In the genomic region with DNA sequence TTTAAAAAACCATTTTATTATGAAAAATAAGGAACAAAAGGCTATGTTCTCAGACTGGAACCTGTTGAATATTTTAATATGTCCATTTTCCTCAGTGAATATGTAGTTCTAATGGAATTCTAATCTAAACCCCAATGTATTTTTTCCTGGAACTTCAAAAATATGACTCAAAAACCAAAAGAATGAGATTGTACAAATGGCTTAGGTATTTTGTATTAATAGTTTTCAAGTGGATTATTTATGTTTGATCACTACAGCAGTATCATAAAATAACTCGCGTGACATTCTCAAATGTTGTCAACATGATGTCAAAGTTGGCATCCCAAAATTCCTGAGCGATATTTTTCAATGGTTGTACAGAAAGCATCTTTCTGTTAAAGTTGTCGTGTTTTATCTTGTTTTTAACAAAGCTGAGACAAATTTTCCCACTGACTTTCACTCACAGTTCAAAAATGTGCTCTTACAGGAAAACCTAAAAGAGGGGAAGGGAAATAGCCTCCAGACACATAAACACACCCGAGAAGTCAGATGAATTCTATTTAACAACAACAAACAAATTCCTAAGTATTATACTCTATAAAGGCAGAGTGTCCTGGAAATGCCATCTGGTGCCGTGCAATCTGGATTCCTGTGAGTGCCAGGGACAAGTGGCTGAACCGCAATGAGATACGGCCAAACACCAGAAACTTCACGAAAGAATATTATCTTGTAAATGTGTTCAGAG, we compare ENCODE assay signal across 22 cellular contexts.
DNase-seq lines count a peak whose midpoint lies in the region; ATAC-seq and TF ChIP-seq lines count a peak whose summit lies in the region.
"Had no signal": no experiment of that assay in that cellular context is flagged by ENCODE, and none has a peak within 500 bp of the region (broad histone marks: within the 10 kb centered on the region; RNA-seq: fewer than 3 reads in every experiment).

No MANE protein-coding gene starts in this region.

- CTCF ChIA-PET in BJ (lab: Yijun Ruan, JAX): interaction anchor here (1.0 to 1.7 kb wide), 3 partner anchors 9 to 14 kb away, joined by 3 to 4 read pairs (median 3); no protein-coding TSS in a partner anchor

- H3K27me3 ChIP-seq in BJ (ENCODE audit: control insufficient read depth, insufficient read depth, low read length): no peaks in the 10 kb centered on the region
- no peaks in the 10 kb centered on the region for H3K27me3 ChIP-seq in vagina
- H3K27me3 ChIP-seq: adrenal gland, foreskin keratinocyte, neural progenitor cell had no signal

- no peak for ATAC-seq in HG03097 (IDR thresholded peaks at IDR 0.05; ENCODE audit: low FRiP score, unreplicated experiment)
- no peak for ATAC-seq in GM19023 (IDR thresholded peaks at IDR 0.05; ENCODE audit: unreplicated experiment)
- ATAC-seq: effector memory CD8-positive, alpha-beta T cell; foreskin keratinocyte; HCT116 had no signal

- DNase-seq in BJ (ENCODE audit: low read depth) (peak; percentile 84), HFFc6 (peak; percentile 54), cerebellum (ENCODE audit: low spot score) (peak; percentile 14), mesothelial cell of epicardium (ENCODE audit: low spot score in 2 of 2, unreplicated experiment in 2 of 2) (no peak), vagina (ENCODE audit: extremely low spot score in 2 of 2) (no peak), ecto neural progenitor cell (ENCODE audit: low spot score) (no peak)
- DNase-seq: activated CD4-positive, alpha-beta T cell treated with anti-CD3 and anti-CD28 coated beads for 4 hours; activated effector memory CD4-positive, alpha-beta T cell treated with Interleukin-2 at 50 U/mL for 16 hours; adrenal gland; CD4-positive, CD25-positive, alpha-beta regulatory T cell; DMS79 treated with DMSO at 0.1 percent for 48 hours; effector memory CD8-positive, alpha-beta T cell; foreskin keratinocyte; midbrain; NCI-H1694; NCI-H345; stimulated activated CD4-positive, alpha-beta T cell treated with anti-CD3 and anti-CD28 coated beads, Interleukin-12 subunit alpha, Interleukin-12 subunit beta, amount 100 ng/mL, for 4 hours had no signal

- POLR2A ChIA-PET in BJ (lab: Charles Lee): no interaction called here

- no peaks in the 10 kb centered on the region for H3K4me1 ChIP-seq in vagina
- H3K4me1 ChIP-seq: adrenal gland, foreskin keratinocyte, neural progenitor cell had no signal

- TF ChIP-seq POLR2A in vagina (IDR thresholded peaks at IDR 0.05): no peak

- H3K4me1 Mint-ChIP-seq in HFFc6 (ENCODE audit: low read depth) (peaks cover 54% of the 10 kb centered on the region), mesothelial cell of epicardium (peaks cover 49% of the 10 kb centered on the region)
- H3K4me1 Mint-ChIP-seq: CD4-positive, CD25-positive, alpha-beta regulatory T cell had no signal

- H3K36me3 Mint-ChIP-seq in HFFc6 (ENCODE audit: low read depth): no peaks in the 10 kb centered on the region
- H3K36me3 Mint-ChIP-seq in mesothelial cell of epicardium: no peaks in the 10 kb centered on the region
- H3K36me3 Mint-ChIP-seq: CD4-positive, CD25-positive, alpha-beta regulatory T cell; neural progenitor cell had no signal

- H3K4me3 Mint-ChIP-seq in HFFc6 (peak overlapping the region; percentile 81), mesothelial cell of epicardium (no peak overlapping the region)
- H3K4me3 Mint-ChIP-seq: CD4-positive, CD25-positive, alpha-beta regulatory T cell; effector memory CD8-positive, alpha-beta T cell; neural progenitor cell had no signal

- intact Hi-C loops in vagina (cut with DNase I): no loop called here

- H3K36me3 ChIP-seq in BJ (ENCODE audit: control insufficient read depth, insufficient read depth, low read length) (no peaks in the 10 kb centered on the region), vagina (no peaks in the 10 kb centered on the region)
- H3K36me3 ChIP-seq: adrenal gland, neural progenitor cell had no signal

- peak overlapping the region; percentile 83 for H3K27ac Mint-ChIP-seq in HFFc6
- peak overlapping the region; percentile 18 for H3K27ac Mint-ChIP-seq in mesothelial cell of epicardium
- H3K27ac Mint-ChIP-seq: CD4-positive, CD25-positive, alpha-beta regulatory T cell; effector memory CD8-positive, alpha-beta T cell; neural progenitor cell had no signal

- no peak overlapping the region for H3K27ac ChIP-seq in vagina
- H3K27ac ChIP-seq: adrenal gland, foreskin keratinocyte, neural progenitor cell, RWPE1 had no signal

- H3K27me3 Mint-ChIP-seq in HFFc6 (ENCODE audit: insufficient read depth) (no peaks in the 10 kb centered on the region), mesothelial cell of epicardium (ENCODE audit: low read depth) (no peaks in the 10 kb centered on the region)
- H3K27me3 Mint-ChIP-seq: CD4-positive, CD25-positive, alpha-beta regulatory T cell; effector memory CD8-positive, alpha-beta T cell had no signal

- TF ChIP-seq CTCF in BJ (IDR thresholded peaks at IDR 0.05; ENCODE audit: insufficient read depth, low read depth, low read length): no peak
- TF ChIP-seq CTCF in HFFc6 (IDR thresholded peaks at IDR 0.05): no peak
- no peak for TF ChIP-seq CTCF in mesothelial cell of epicardium (IDR thresholded peaks at IDR 0.05; ENCODE audit: unreplicated experiment)
- TF ChIP-seq CTCF in vagina (IDR thresholded peaks at IDR 0.05): no peak

- no peaks in the 10 kb centered on the region for H3K9me3 ChIP-seq in vagina
- H3K9me3 ChIP-seq: adrenal gland had no signal

- H3K4me3 ChIP-seq in BJ (ENCODE audit: low read depth, low read length) (no peak overlapping the region), vagina (no peak overlapping the region)
- H3K4me3 ChIP-seq: adrenal gland, neural progenitor cell had no signal

- no peaks in the 10 kb centered on the region for H3K9me3 Mint-ChIP-seq in HFFc6
- no peaks in the 10 kb centered on the region for H3K9me3 Mint-ChIP-seq in mesothelial cell of epicardium
- H3K9me3 Mint-ChIP-seq: neural progenitor cell had no signal

Comparison
In these comparisons a context has a peak if more than half of its experiments do, and no peak if none do; other contexts are left out.
1. DNase-seq: peak in BJ (single experiment), HFFc6 (single experiment) and cerebellum (single experiment); none in mesothelial cell of epicardium (0 of 2), vagina (0 of 2) and ecto neural progenitor cell (single experiment).